1 cellular context compared by ENCODE assay signal in genomic region chr11:118241191-118242098, GRCh38.
A peak's percentile ranks its signal among the peaks of the same experiment; 100 is the strongest.
TF ChIP-seq lines count a peak whose summit lies in the region.

No MANE protein-coding gene starts in this region.

TF ChIP-seq in K562, 482 proteins besides CTCF, POLR2A, EP300 and RAD21 (continued from another document and continues in another):
- TF ChIP-seq HDAC8 (tag; IDR thresholded peaks at IDR 0.05), result no peak
- 0 out of 2 replicates have a peak, but pooled peaks have one; percentile 61 for TF ChIP-seq ZNF311 (CRISPR knock-in tag; IDR thresholded peaks at IDR 0.05)
- TF ChIP-seq ZNF184 (CRISPR knock-in tag; IDR thresholded peaks at IDR 0.05), result no peak
- no peak for TF ChIP-seq CHD2 (IDR thresholded peaks at IDR 0.05; ENCODE audit: low read depth, low read length)
- no peak for TF ChIP-seq ZNF23 (CRISPR knock-in tag; IDR thresholded peaks at IDR 0.05)
- TF ChIP-seq ZNF445 (CRISPR knock-in tag; IDR thresholded peaks at IDR 0.05; ENCODE audit: low read depth), result no peak
- peak; percentile 99 for TF ChIP-seq MEIS2 (IDR thresholded peaks at IDR 0.05; ENCODE audit: partially characterized antibody)
- TF ChIP-seq, protein P1, sequence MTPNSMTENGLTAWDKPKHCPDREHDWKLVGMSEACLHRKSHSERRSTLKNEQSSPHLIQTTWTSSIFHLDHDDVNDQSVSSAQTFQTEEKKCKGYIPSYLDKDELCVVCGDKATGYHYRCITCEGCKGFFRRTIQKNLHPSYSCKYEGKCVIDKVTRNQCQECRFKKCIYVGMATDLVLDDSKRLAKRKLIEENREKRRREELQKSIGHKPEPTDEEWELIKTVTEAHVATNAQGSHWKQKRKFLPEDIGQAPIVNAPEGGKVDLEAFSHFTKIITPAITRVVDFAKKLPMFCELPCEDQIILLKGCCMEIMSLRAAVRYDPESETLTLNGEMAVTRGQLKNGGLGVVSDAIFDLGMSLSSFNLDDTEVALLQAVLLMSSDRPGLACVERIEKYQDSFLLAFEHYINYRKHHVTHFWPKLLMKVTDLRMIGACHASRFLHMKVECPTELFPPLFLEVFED (CRISPR knock-in tag; conservative IDR thresholded peaks at IDR 0.05), result no peak
- TF ChIP-seq E2F8 (IDR thresholded peaks at IDR 0.05; ENCODE audit: low read depth, partially characterized antibody), result peak; percentile 61
- TF ChIP-seq HOXB6 (CRISPR knock-in tag; IDR thresholded peaks at IDR 0.05; ENCODE audit: borderline replicate concordance), result no peak
- no peak for TF ChIP-seq CBX1 (IDR thresholded peaks at IDR 0.05; ENCODE audit: low read depth)
- TF ChIP-seq ZNF77 (CRISPR knock-in tag; IDR thresholded peaks at IDR 0.05), result no peak
- TF ChIP-seq ARID1B (IDR thresholded peaks at IDR 0.05), result peak; percentile 99
- TF ChIP-seq, protein P2, sequence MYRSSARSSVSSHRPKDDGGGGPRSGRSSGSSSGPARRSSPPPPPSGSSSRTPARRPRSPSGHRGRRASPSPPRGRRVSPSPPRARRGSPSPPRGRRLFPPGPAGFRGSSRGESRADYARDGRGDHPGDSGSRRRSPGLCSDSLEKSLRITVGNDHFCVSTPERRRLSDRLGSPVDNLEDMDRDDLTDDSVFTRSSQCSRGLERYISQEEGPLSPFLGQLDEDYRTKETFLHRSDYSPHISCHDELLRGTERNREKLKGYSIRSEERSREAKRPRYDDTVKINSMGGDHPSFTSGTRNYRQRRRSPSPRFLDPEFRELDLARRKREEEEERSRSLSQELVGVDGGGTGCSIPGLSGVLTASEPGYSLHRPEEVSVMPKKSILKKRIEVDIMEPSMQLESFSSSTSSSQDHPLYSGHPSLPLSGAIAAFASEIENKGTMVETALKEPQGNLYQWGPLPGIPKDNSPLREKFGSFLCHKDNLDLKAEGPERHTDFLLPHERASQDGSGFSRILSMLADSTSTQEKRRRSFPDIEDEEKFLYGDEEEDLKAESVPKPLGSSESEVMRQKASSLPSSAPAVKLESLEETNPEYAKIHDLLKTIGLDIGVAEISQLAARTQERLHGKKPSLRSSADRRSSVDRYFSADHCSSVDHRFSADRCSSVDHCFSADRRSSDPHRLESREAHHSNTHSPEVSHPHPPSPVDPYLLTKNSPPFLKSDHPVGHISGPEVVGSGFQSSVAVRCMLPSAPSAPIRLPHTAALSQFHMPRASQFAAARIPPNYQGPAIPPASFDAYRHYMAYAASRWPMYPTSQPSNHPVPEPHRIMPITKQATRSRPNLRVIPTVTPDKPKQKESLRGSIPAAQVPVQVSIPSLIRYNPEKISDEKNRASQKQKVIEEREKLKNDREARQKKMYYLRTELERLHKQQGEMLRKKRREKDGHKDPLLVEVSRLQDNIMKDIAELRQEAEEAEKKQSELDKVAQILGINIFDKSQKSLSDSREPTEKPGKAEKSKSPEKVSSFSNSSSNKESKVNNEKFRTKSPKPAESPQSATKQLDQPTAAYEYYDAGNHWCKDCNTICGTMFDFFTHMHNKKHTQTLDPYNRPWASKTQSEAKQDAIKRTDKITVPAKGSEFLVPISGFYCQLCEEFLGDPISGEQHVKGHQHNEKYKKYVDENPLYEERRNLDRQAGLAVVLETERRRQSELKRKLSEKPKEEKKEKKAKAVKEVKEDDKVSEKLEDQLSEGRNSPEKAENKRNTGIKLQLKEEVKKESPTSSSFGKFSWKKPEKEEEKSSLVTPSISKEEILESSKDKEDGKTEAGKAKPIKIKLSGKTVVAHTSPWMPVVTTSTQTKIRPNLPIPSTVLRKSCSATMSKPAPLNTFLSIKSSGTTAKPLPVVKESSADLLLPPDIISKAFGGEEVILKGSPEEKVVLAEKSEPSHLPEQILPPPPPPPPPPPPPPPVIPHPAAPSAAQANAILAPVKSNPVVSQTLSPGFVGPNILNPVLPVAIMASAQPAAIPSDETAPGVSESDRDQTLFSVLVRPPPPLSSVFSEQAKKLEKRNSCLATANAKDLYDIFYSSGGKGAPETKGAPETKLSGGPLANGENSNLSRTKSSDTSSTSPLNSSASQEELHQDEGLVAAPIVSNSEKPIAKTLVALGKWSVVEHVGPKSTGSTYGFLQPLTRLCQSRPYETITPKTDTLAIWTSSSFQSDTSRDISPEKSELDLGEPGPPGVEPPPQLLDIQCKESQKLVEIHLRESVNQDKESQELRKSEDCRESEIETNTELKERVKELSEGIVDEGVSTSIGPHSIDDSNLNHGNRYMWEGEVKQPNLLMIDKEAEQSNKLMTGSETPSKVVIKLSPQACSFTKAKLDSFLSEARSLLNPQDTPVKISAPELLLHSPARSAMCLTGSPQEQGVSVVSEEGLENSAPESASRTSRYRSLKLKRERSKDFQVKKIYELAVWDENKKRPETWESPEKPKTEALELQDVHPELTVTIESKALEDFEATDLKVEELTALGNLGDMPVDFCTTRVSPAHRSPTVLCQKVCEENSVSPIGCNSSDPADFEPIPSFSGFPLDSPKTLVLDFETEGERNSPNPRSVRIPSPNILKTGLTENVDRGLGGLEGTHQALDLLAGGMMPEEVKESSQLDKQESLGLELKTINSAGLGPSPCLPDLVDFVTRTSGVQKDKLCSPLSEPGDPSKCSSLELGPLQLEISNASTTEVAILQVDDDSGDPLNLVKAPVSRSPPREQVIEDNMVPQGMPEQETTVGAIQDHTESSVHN (IDR thresholded peaks at IDR 0.05; ENCODE audit: borderline replicate concordance in 1 of 2, low read depth in 1 of 2), result peak in 1 of 2 experiments; percentile 18; a peak in 2 of 4 replicates
- no peak for TF ChIP-seq FOXP4 (CRISPR knock-in tag; IDR thresholded peaks at IDR 0.05; ENCODE audit: borderline replicate concordance)
- TF ChIP-seq ARID3A (IDR thresholded peaks at IDR 0.05; ENCODE audit: borderline replicate concordance, low read depth, low read length), result 0 out of 2 replicates have a peak, but pooled peaks have one; percentile 14
- TF ChIP-seq, protein P3, sequence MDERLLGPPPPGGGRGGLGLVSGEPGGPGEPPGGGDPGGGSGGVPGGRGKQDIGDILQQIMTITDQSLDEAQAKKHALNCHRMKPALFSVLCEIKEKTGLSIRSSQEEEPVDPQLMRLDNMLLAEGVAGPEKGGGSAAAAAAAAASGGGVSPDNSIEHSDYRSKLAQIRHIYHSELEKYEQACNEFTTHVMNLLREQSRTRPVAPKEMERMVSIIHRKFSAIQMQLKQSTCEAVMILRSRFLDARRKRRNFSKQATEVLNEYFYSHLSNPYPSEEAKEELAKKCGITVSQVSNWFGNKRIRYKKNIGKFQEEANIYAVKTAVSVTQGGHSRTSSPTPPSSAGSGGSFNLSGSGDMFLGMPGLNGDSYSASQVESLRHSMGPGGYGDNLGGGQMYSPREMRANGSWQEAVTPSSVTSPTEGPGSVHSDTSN (CRISPR knock-in tag; IDR thresholded peaks at IDR 0.05; ENCODE audit: low read depth), result peak; percentile 62
- TF ChIP-seq, protein P3 (tag; conservative IDR thresholded peaks at IDR 0.05; ENCODE audit: low read depth), result peak; percentile 97
- TF ChIP-seq ZNF785 (CRISPR knock-in tag; IDR thresholded peaks at IDR 0.05), result no peak
- peak; percentile 92 to 94 for TF ChIP-seq TRIM24 (IDR thresholded peaks at IDR 0.05)
- TF ChIP-seq ZNF3 (CRISPR knock-in tag; IDR thresholded peaks at IDR 0.05), result no peak
- 0 out of 2 replicates have a peak, but pooled peaks have one; percentile 6 for TF ChIP-seq EP400 (IDR thresholded peaks at IDR 0.05)
- no peak for TF ChIP-seq PHF20 (IDR thresholded peaks at IDR 0.05; ENCODE audit: partially characterized antibody)
- TF ChIP-seq, protein P4, sequence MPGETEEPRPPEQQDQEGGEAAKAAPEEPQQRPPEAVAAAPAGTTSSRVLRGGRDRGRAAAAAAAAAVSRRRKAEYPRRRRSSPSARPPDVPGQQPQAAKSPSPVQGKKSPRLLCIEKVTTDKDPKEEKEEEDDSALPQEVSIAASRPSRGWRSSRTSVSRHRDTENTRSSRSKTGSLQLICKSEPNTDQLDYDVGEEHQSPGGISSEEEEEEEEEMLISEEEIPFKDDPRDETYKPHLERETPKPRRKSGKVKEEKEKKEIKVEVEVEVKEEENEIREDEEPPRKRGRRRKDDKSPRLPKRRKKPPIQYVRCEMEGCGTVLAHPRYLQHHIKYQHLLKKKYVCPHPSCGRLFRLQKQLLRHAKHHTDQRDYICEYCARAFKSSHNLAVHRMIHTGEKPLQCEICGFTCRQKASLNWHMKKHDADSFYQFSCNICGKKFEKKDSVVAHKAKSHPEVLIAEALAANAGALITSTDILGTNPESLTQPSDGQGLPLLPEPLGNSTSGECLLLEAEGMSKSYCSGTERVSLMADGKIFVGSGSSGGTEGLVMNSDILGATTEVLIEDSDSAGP (CRISPR knock-in tag; IDR thresholded peaks at IDR 0.05), result no peak
- no peak for TF ChIP-seq KLF1 (tag; IDR thresholded peaks at IDR 0.05)
- no peak for TF ChIP-seq THAP12 (CRISPR knock-in tag; IDR thresholded peaks at IDR 0.05)
- no peak for TF ChIP-seq ZFP1 (CRISPR knock-in tag; IDR thresholded peaks at IDR 0.05)
- peak; percentile 70; the same call in 1 of the 2 replicates for TF ChIP-seq ERF (CRISPR knock-in tag; IDR thresholded peaks at IDR 0.05)
- peak; percentile 97 for TF ChIP-seq TAL1 (IDR thresholded peaks at IDR 0.05)
- peak; percentile 96 for TF ChIP-seq ATF3 (IDR thresholded peaks at IDR 0.05)
- 0 out of 2 replicates have a peak, but pooled peaks have one; percentile 24 for TF ChIP-seq ATF3 (CRISPR knock-in tag; conservative IDR thresholded peaks at IDR 0.05)
